In the genomic region with DNA sequence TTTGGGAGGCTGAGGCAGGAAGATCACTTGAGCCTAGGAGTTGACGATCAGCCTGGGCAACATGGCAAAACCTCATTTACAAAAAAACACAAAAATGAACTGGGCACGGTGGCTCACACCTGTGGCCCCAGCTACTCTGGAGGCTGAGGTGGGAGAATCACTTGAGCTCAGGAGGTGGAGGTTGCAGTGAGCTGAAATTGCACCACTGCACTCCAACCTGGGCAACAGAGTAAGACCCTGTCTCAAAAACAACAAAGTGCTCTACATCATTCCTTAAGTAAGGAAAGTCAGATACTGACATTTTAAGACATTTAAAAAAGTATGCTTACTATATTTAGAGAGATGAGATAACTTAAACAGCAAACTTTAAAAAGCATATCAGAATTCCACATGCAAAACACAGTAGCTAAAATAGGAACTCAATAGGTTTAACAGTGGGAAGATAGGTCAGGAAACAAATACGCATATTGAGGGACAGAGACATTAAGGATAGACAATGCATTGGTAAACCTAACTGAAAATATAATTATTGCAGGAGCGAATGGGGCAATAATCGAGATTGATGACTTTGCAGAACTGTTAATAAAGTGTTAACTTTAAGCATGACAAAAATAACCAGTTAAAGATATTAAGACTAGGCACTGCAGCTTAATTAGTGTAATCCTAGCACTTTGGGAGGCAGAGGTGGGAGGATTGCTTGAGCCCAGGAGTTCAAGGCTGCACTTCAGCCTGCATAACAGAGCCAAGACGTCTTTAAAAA, we compare ENCODE assay signal across 21 cellular contexts. TPM values are rescaled to one million over a fixed set of nuclear protein-coding genes. Genes with fewer than 3 reads are reported as not detected.
A peak's percentile ranks its signal among the peaks of the same experiment; 100 is the strongest.
DNase-seq lines count a peak whose midpoint lies in the region; ATAC-seq, FAIRE-seq and TF ChIP-seq lines count a peak whose summit lies in the region.
"Had no signal": no experiment of that assay in that cellular context is flagged by ENCODE, and none has a peak within 500 bp of the region (broad histone marks: within the 10 kb centered on the region; RNA-seq: fewer than 3 reads in every experiment).

No MANE protein-coding gene starts in this region.

- FAIRE-seq in A549 (lab: Jason Lieb, UNC) = no peak
- FAIRE-seq: endometrium had no signal

- H3K9me2 ChIP-seq in GM23248 (ENCODE audit: insufficient read depth) = no peaks in the 10 kb centered on the region

- H3K79me2 ChIP-seq in GM23248 (ENCODE audit: insufficient read depth) = peaks cover 78% of the 10 kb centered on the region

- no peaks in the 10 kb centered on the region for H3K9me3 Mint-ChIP-seq in naive B cell
- H3K9me3 Mint-ChIP-seq: CD4-positive, CD25-positive, alpha-beta regulatory T cell had no signal

- POLR2A ChIA-PET in A549 (lab: Yijun Ruan, JAX) = interaction anchor here (0.7 to 0.9 kb wide), 2 partner anchors 9 to 20 kb away, joined by 3 to 4 read pairs; no protein-coding TSS in a partner anchor

- no peak overlapping the region for H2AFZ ChIP-seq in GM23248

- H3K36me3 ChIP-seq in GM23248 (ENCODE audit: low read depth) (peaks cover 74% of the 10 kb centered on the region), adipocyte (ENCODE audit: control insufficient read depth, insufficient read depth, low read length, severe bottlenecking) (peaks cover 81% of the 10 kb centered on the region)
- H3K36me3 ChIP-seq: breast epithelium had no signal

- intact Hi-C loops in posterior cingulate gyrus (cut with DNase I) = loop anchor here (10.0 kb wide), 1 partner anchor 70 kb away; no protein-coding TSS in a partner anchor

- H3K27ac ChIP-seq in A549 (no peak overlapping the region), GM23248 (peak overlapping the region; percentile 87)
- H3K27ac ChIP-seq: breast epithelium had no signal

- TF ChIP-seq POLR2A in A549 (IDR thresholded peaks at IDR 0.05; ENCODE audit: low read length) = no peak

- TF ChIP-seq CTCF in A549 (IDR thresholded peaks at IDR 0.05) = no peak

- DNase-seq in A549 (ENCODE audit: low read depth in 1 of 2, low spot score in 1 of 2) = no peak
- no peak for DNase-seq in GM23248
- no peak for DNase-seq in adipocyte (ENCODE audit: low read depth)
- no peak for DNase-seq in naive B cell
- DNase-seq in cerebellar cortex (ENCODE audit: low spot score) = no peak
- DNase-seq in posterior cingulate gyrus = no peak
- no peak for DNase-seq in AG20443 (ENCODE audit: low spot score)
- DNase-seq: activated CD8-positive, alpha-beta memory T cell treated with anti-CD3 and anti-CD28 coated beads for 24 hours; adrenal gland; CD4-positive, CD25-positive, alpha-beta regulatory T cell; left cardiac atrium; mesendoderm; naive thymus-derived CD4-positive, alpha-beta T cell; NCI-H1105; NCI-H2029; NCI-H226; NCI-H82; SHP77 treated with DMSO at 0.1 percent for 48 hours; T-helper 1 cell had no signal

- peaks cover 79% of the 10 kb centered on the region for H3F3A ChIP-seq in GM23248 (ENCODE audit: insufficient read depth)

- H3K9me3 ChIP-seq in A549 (no peaks in the 10 kb centered on the region), GM23248 (ENCODE audit: low read depth) (no peaks in the 10 kb centered on the region), adipocyte (ENCODE audit: control insufficient read depth, low read length) (no peaks in the 10 kb centered on the region)
- H3K9me3 ChIP-seq: adrenal gland, breast epithelium had no signal

- no peak for TF ChIP-seq EP300 in A549 (IDR thresholded peaks at IDR 0.05)

- H3K4me3 Mint-ChIP-seq in naive B cell = peak overlapping the region in 2 of 8 donors; percentile 34 to 54
- H3K4me3 Mint-ChIP-seq: CD4-positive, CD25-positive, alpha-beta regulatory T cell had no signal

- no peak for TF ChIP-seq RAD21 in A549 (conservative IDR thresholded peaks at IDR 0.05 in 1 of 2, IDR thresholded peaks at IDR 0.05 in 1 of 2)

- ATAC-seq in A549 (no peak), naive B cell (ENCODE audit: low read depth in 2 of 2) (no peak)
- ATAC-seq: left cardiac atrium; naive thymus-derived CD4-positive, alpha-beta T cell had no signal

- no peaks in the 10 kb centered on the region for H4K20me1 ChIP-seq in GM23248 (ENCODE audit: insufficient read depth)

- no peaks in the 10 kb centered on the region for H3K27me3 Mint-ChIP-seq in naive B cell
- H3K27me3 Mint-ChIP-seq: CD4-positive, CD25-positive, alpha-beta regulatory T cell; naive thymus-derived CD4-positive, alpha-beta T cell had no signal

- H3K4me1 ChIP-seq in A549 (peaks cover 22% of the 10 kb centered on the region), GM23248 (ENCODE audit: insufficient read depth) (peaks cover 59% of the 10 kb centered on the region), adipocyte (ENCODE audit: control insufficient read depth, insufficient read depth, low read length) (peaks cover 70% of the 10 kb centered on the region)
- H3K4me1 ChIP-seq: breast epithelium had no signal

- H3K27me3 ChIP-seq in GM23248 (replicated peaks; ENCODE audit: insufficient read depth) = no peaks in the 10 kb centered on the region
- no peaks in the 10 kb centered on the region for H3K27me3 ChIP-seq in adipocyte (replicated peaks; ENCODE audit: control insufficient read depth, insufficient read depth, low read length)
- H3K27me3 ChIP-seq: adrenal gland, breast epithelium had no signal

- peak overlapping the region; percentile 50; the same call in 1 of the 2 replicates for H3K9ac ChIP-seq in GM23248
- peak overlapping the region; percentile 68 for H3K9ac ChIP-seq in adipocyte (ENCODE audit: low read length)

- WGBS in A549 (ENCODE audit: missing lambda C conversion rate) = 84% methylated on average over 6 of the region's 6 CpGs
- 80 to 82% methylated on average over 6 of the region's 6 CpGs for WGBS in GM23248 (ENCODE audit: low coverage in 1 of 2, low lambda C conversion rate in 2 of 2, missing lambda C conversion rate in 2 of 2), 2 experiments

- no peak overlapping the region for H3K4me3 ChIP-seq in A549
- H3K4me3 ChIP-seq in GM23248 = no peak overlapping the region
- peak overlapping the region; percentile 24 for H3K4me3 ChIP-seq in adipocyte (ENCODE audit: low read length)
- H3K4me3 ChIP-seq: adrenal gland, breast epithelium had no signal

- peaks cover 12 to 22% (median 19%) of the 10 kb centered on the region in 3 donors for H3K4me1 Mint-ChIP-seq in naive B cell

- CTCF ChIA-PET in A549 (lab: Yijun Ruan, JAX) = interaction anchor here (0.8 to 9.5 kb wide), 7 partner anchors 8 to 278 kb away, joined by 3 to 150 read pairs (median 3); no protein-coding TSS in a partner anchor

- in situ Hi-C loops in GM23248 (cut with MboI) = no loop called here

- peak overlapping the region in 4 of 6 donors; percentile 6 to 59 (median 18) for H3K27ac Mint-ChIP-seq in naive B cell

- H3K36me3 Mint-ChIP-seq in naive B cell = peaks cover 11 to 17% of the 10 kb centered on the region in 2 donors

- H3K4me2 ChIP-seq in A549 (peak overlapping the region; percentile 31; the same call in 2 of the 3 replicates), GM23248 (ENCODE audit: unreplicated experiment) (peak overlapping the region; percentile 44)

TF ChIP-seq in A549, 52 proteins besides CTCF, POLR2A, EP300 and RAD21:
- no peak for TF ChIP-seq FOSL2 (IDR thresholded peaks at IDR 0.05)
- 0 out of 2 replicates have a peak, but pooled peaks have one; percentile 3 for TF ChIP-seq FOSL2 (CRISPR knock-in tag; IDR thresholded peaks at IDR 0.05)
- no peak for TF ChIP-seq REST (IDR thresholded peaks at IDR 0.05)
- no peak for TF ChIP-seq NPAS2 (CRISPR knock-in tag; IDR thresholded peaks at IDR 0.05; ENCODE audit: borderline replicate concordance)
- peak; percentile 74 for TF ChIP-seq MAFK (IDR thresholded peaks at IDR 0.05; ENCODE audit: partially characterized antibody)
TF ChIP-seq in A549: peak in this region for 2.

RNA-seq across cellular contexts. Expression of gene MORF4L1, which starts 32.1 kb away (rescaled TPM):
- polyA plus RNA-seq in A549 (2011; rRNA removed) (491 and 498 TPM in 2 replicates), A549 (2017; fragmentation: RNase III; extraction: RNeasy Plus Mini Kit Qiagen cat#74134 plus additional on column Dnase treatment) (914 to 927 TPM (median 924 TPM) in 3 replicates), GM23248 (2016; fragmentation: Nextera tagmentation; extraction: Ambion mirVana) (357 and 358 TPM in 2 replicates), naive B cell (ENCODE audit: low read depth in 6 of 6) (100 to 1,000 TPM; 213 to 250 (median 243) TPM)
- 148 and 172 TPM in 2 replicates for polyA plus RNA-seq in A549 (2012; cell fraction: cytosol; rRNA removed)
- polyA plus RNA-seq in A549 (2012; cell fraction: nucleus; rRNA removed) = 41.3 and 63.7 TPM in 2 replicates
- polyA minus RNA-seq in A549 (2011; rRNA and poly(A)+ RNA removed) = 61.8 and 62.4 TPM in 2 replicates
- total RNA-seq in GM23248 (2014; rRNA removed; shearing (Covaris generic)) = 302 and 388 TPM in 2 replicates

RNA-seq across cellular contexts. Expression of gene CTSH, which starts 40.1 kb away (rescaled TPM):
- polyA plus RNA-seq in A549 (2011; rRNA removed) (33.3 and 33.4 TPM in 2 replicates), A549 (2017; fragmentation: RNase III; extraction: RNeasy Plus Mini Kit Qiagen cat#74134 plus additional on column Dnase treatment) (25.2 to 36.2 TPM (median 32.8 TPM) in 3 replicates), GM23248 (2016; fragmentation: Nextera tagmentation; extraction: Ambion mirVana) (1.7 and 2.5 TPM in 2 replicates), naive B cell (ENCODE audit: low read depth in 6 of 6) (100 to 1,000 TPM; 260 to 480 (median 378) TPM)
- polyA plus RNA-seq in A549 (2012; cell fraction: cytosol; rRNA removed) = 24.2 and 24.3 TPM in 2 replicates
- polyA plus RNA-seq in A549 (2012; cell fraction: nucleus; rRNA removed) = 20.3 and 29.3 TPM in 2 replicates
- 16.9 and 20.6 TPM in 2 replicates for polyA minus RNA-seq in A549 (2011; rRNA and poly(A)+ RNA removed)
- total RNA-seq in GM23248 (2014; rRNA removed; shearing (Covaris generic)) = 1.3 and 5.2 TPM in 2 replicates
